In the genomic region with DNA sequence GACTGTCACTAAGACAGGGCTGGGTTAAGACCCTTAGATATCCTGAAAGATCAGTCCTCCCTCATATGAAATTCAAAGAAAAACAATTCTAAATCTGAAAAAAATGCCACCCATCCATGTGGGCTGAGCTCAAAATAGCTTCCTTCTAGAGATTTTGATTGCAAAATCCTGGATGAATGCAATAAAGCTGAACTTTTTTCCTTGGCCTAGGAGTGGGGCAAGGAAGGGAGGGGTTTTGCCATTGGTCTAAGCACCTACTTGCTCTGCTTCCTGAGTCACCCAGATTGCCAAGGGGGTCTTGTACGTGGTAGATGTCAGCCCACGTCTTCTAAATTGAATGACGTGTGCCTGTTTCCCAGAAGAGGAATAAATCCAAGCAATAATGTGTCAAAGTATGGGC, we compare ENCODE assay signal across 12 cellular contexts. TPM values are rescaled to one million over a fixed set of nuclear protein-coding genes. Genes with fewer than 3 reads are reported as not detected.
DNase-seq lines count a peak whose midpoint lies in the region; ATAC-seq, FAIRE-seq and TF ChIP-seq lines count a peak whose summit lies in the region.
"Had no signal": no experiment of that assay in that cellular context is flagged by ENCODE, and none has a peak within 500 bp of the region (broad histone marks: within the 10 kb centered on the region; RNA-seq: fewer than 3 reads in every experiment).

No MANE protein-coding gene starts in this region.

- H3K27me3 Mint-ChIP-seq in MCF 10A (ENCODE audit: insufficient read depth, unreplicated experiment): no peaks in the 10 kb centered on the region
- H3K27me3 Mint-ChIP-seq in H9 (ENCODE audit: low read depth): no peaks in the 10 kb centered on the region; the same call in 1 of the 2 replicates
- H3K27me3 Mint-ChIP-seq in activated T-helper 1 cell treated with anti-CD3 and anti-CD28 coated beads, Interleukin-12 subunit alpha, Interleukin-12 subunit beta, Interleukin-2, Interleukin-4 antibody, amounts not matched to agents 30 ng/mL and 10 ng/mL and 1 ng/mL, durations not matched to agents 14 hours and 24 hours and 36 hours (ENCODE audit: insufficient read depth): no peaks in the 10 kb centered on the region

- intact Hi-C loops in MCF 10A (cut with micrococcal nuclease): loop anchor here (10.0 kb wide), 1 partner anchor 245 kb away; no protein-coding TSS in a partner anchor
- intact Hi-C loops in stomach (cut with DNase I; ENCODE audit: low total_unique reads): no loop called here
- intact Hi-C loops in activated T-helper 1 cell treated with anti-CD3 and anti-CD28 coated beads, Interleukin-12 subunit alpha, Interleukin-12 subunit beta, Interleukin-2, Interleukin-4 antibody, amounts not matched to agents 30 ng/mL and 10 ng/mL and 1 ng/mL, durations not matched to agents 14 hours and 24 hours and 36 hours (cut with micrococcal nuclease): no loop called here

- H2BK120ac ChIP-seq in H9 (ENCODE audit: low read depth, low read length, poor library complexity, severe bottlenecking): no peak overlapping the region

- no peak overlapping the region for H3K4me3 ChIP-seq in keratinocyte (ENCODE audit: control insufficient read depth in 2 of 3, extremely low read depth in 1 of 3, insufficient read depth in 2 of 3, low read depth in 1 of 3, low read length in 3 of 3)
- H3K4me3 ChIP-seq in stomach: no peak overlapping the region
- H3K4me3 ChIP-seq: heart right ventricle, psoas muscle had no signal

- H3K9ac ChIP-seq in keratinocyte (ENCODE audit: control insufficient read depth, extremely low read depth, insufficient read depth, low read length) (peak overlapping the region; percentile 72), H9 (ENCODE audit: extremely low read depth, insufficient read length, low read length) (no peak overlapping the region)

- no peak overlapping the region for H3K18ac ChIP-seq in H9 (ENCODE audit: insufficient read length, low read depth, low read length)

- no peaks in the 10 kb centered on the region for H3K79me2 ChIP-seq in keratinocyte (ENCODE audit: control insufficient read depth, insufficient read depth, low read length)
- H3K79me2 ChIP-seq in H9 (ENCODE audit: insufficient read depth, low read length): no peaks in the 10 kb centered on the region

- H3K4me1 Mint-ChIP-seq in MCF 10A (ENCODE audit: insufficient read depth, unreplicated experiment) (peaks cover 37% of the 10 kb centered on the region), H9 (peaks cover 10 to 11% of the 10 kb centered on the region in 2 experiments)
- H3K4me1 Mint-ChIP-seq in activated T-helper 1 cell treated with anti-CD3 and anti-CD28 coated beads, Interleukin-12 subunit alpha, Interleukin-12 subunit beta, Interleukin-2, Interleukin-4 antibody, amounts not matched to agents 30 ng/mL and 10 ng/mL and 1 ng/mL, durations not matched to agents 14 hours and 24 hours and 36 hours (ENCODE audit: low read depth): peaks cover 33% of the 10 kb centered on the region

- no peak overlapping the region for H3K4ac ChIP-seq in H9 (ENCODE audit: low read depth, low read length)

- dilution Hi-C loops in keratinocyte (cut with MboI; ENCODE audit: extremely low pct_ligation_motif_present, low sequenced_read_pairs): no loop called here

- BruUV-seq in MCF 10A (replicated peaks; lab: Mats Ljungman, UMichigan): no TSS peak

- H3K27me3 ChIP-seq in keratinocyte (ENCODE audit: control insufficient read depth, extremely low read depth, insufficient read depth, low read length): no peaks in the 10 kb centered on the region
- no peaks in the 10 kb centered on the region for H3K27me3 ChIP-seq in stomach
- H3K27me3 ChIP-seq in H9 (ENCODE audit: insufficient read depth, low read length): no peaks in the 10 kb centered on the region
- H3K27me3 ChIP-seq: heart right ventricle had no signal

- no peak overlapping the region for H2BK15ac ChIP-seq in H9 (ENCODE audit: low read depth, low read length)

- no peak for FAIRE-seq in keratinocyte (lab: Jason Lieb, UNC)

- CTCF ChIA-PET in MCF 10A (lab: Yijun Ruan, JAX): interaction anchor here (1.0 to 1.8 kb wide), 4 partner anchors 14 to 196 kb away, joined by 3 to 10 read pairs (median 4); no protein-coding TSS in a partner anchor

- H3K36me3 ChIP-seq in keratinocyte (ENCODE audit: control insufficient read depth in 2 of 2, extremely low read depth in 1 of 2, insufficient read depth in 2 of 2, low read length in 2 of 2) (no peaks in the 10 kb centered on the region), stomach (no peaks in the 10 kb centered on the region)
- H3K36me3 ChIP-seq: heart right ventricle had no signal

- H3K27ac ChIP-seq in keratinocyte (ENCODE audit: control insufficient read depth, insufficient read depth, low read length) (peak overlapping the region; percentile 95), stomach (peak overlapping the region; percentile 89 to 96 (median 94)), H9 (ENCODE audit: insufficient read length, low read depth, low read length) (no peak overlapping the region)
- H3K27ac ChIP-seq: psoas muscle had no signal

- H3K79me1 ChIP-seq in H9 (ENCODE audit: insufficient read depth, low read depth, low read length, poor library complexity, severe bottlenecking): no peaks in the 10 kb centered on the region

- no peaks in the 10 kb centered on the region for H4K20me1 ChIP-seq in keratinocyte (ENCODE audit: control insufficient read depth, extremely low read depth, insufficient read depth, low read length)
- no peaks in the 10 kb centered on the region for H4K20me1 ChIP-seq in H9 (ENCODE audit: control insufficient read depth, insufficient read depth, insufficient read length)

- H3K9me3 ChIP-seq in keratinocyte (ENCODE audit: control insufficient read depth, low read depth, low read length) (no peaks in the 10 kb centered on the region), stomach (no peaks in the 10 kb centered on the region), H9 (ENCODE audit: control insufficient read depth, low read depth, low read length) (no peaks in the 10 kb centered on the region)
- H3K9me3 ChIP-seq: heart right ventricle, psoas muscle had no signal

- no peak overlapping the region for H2AK5ac ChIP-seq in H9 (ENCODE audit: insufficient read length, low read length)

- WGBS in stomach, 5 donors: 32 to 64% (median 47%) methylated on average over 3 of the region's 3 CpGs
- WGBS in H9 (ENCODE audit: extremely low coverage, insufficient read length, low lambda C conversion rate): no CpG with 5 or more reads among the region's 3 CpGs

- POLR2A ChIA-PET in MCF 10A (lab: Yijun Ruan, JAX): interaction anchor here (0.6 to 5.3 kb wide), 23 partner anchors 8 to 205 kb away, joined by 3 to 62 read pairs (median 5); partner anchors contain the start of genes AAGAB, IQCH and SMAD3

- H3T11ph ChIP-seq in H9 (ENCODE audit: low read length): no peak overlapping the region

- no peak overlapping the region for H4K8ac ChIP-seq in H9 (replicated peaks; ENCODE audit: insufficient read length, low read depth, low read length)

- H3K4me3 Mint-ChIP-seq in MCF 10A (ENCODE audit: unreplicated experiment) (no peak overlapping the region), H9 (no peak overlapping the region)
- no peak overlapping the region for H3K4me3 Mint-ChIP-seq in activated T-helper 1 cell treated with anti-CD3 and anti-CD28 coated beads, Interleukin-12 subunit alpha, Interleukin-12 subunit beta, Interleukin-2, Interleukin-4 antibody, amounts not matched to agents 30 ng/mL and 10 ng/mL and 1 ng/mL, durations not matched to agents 14 hours and 24 hours and 36 hours

- no peak overlapping the region for H3K14ac ChIP-seq in H9 (ENCODE audit: insufficient read depth, low read length)

- no peak for TF ChIP-seq EP300 in stomach (IDR thresholded peaks at IDR 0.05)

- H3K4me1 ChIP-seq in keratinocyte (ENCODE audit: control insufficient read depth, extremely low read depth, insufficient read depth, low read length) (peaks cover 32% of the 10 kb centered on the region), stomach (peaks cover 43 to 54% (median 53%) of the 10 kb centered on the region in 4 donors), H9 (ENCODE audit: insufficient read depth, low read length) (no peaks in the 10 kb centered on the region; the same call in 1 of the 2 replicates)

- ATAC-seq in HG03139 (IDR thresholded peaks at IDR 0.05; ENCODE audit: unreplicated experiment): no peak
- ATAC-seq: stimulated activated naive CD8-positive, alpha-beta T cell treated with anti-CD3 and anti-CD28 coated beads, Interleukin-15, Interleukin-2, amounts not matched to agents 100 U/mL and 50 U/mL, for 24 hours had no signal

- H3K9me3 Mint-ChIP-seq in MCF 10A (ENCODE audit: unreplicated experiment): no peaks in the 10 kb centered on the region
- no peaks in the 10 kb centered on the region; a peak in 1 of 5 replicates for H3K9me3 Mint-ChIP-seq in H9
- H3K9me3 Mint-ChIP-seq in activated T-helper 1 cell treated with anti-CD3 and anti-CD28 coated beads, Interleukin-12 subunit alpha, Interleukin-12 subunit beta, Interleukin-2, Interleukin-4 antibody, amounts not matched to agents 30 ng/mL and 10 ng/mL and 1 ng/mL, durations not matched to agents 14 hours and 24 hours and 36 hours: no peaks in the 10 kb centered on the region

- H2BK5ac ChIP-seq in H9 (ENCODE audit: insufficient read length, low read length): no peak overlapping the region

- H3K27ac Mint-ChIP-seq in MCF 10A (ENCODE audit: low read depth, unreplicated experiment): peak overlapping the region; percentile 94
- peak overlapping the region in 1 of 3 experiments; percentile 81; a peak in 1 of 7 replicates for H3K27ac Mint-ChIP-seq in H9
- H3K27ac Mint-ChIP-seq in activated T-helper 1 cell treated with anti-CD3 and anti-CD28 coated beads, Interleukin-12 subunit alpha, Interleukin-12 subunit beta, Interleukin-2, Interleukin-4 antibody, amounts not matched to agents 30 ng/mL and 10 ng/mL and 1 ng/mL, durations not matched to agents 14 hours and 24 hours and 36 hours: no peak overlapping the region

- TF ChIP-seq POLR2A in stomach (IDR thresholded peaks at IDR 0.05): no peak

- H3K56ac ChIP-seq in H9 (ENCODE audit: insufficient read length, low read depth, low read length): no peak overlapping the region

- H3K36me3 Mint-ChIP-seq in MCF 10A (ENCODE audit: insufficient read depth, unreplicated experiment) (peaks cover 9% of the 10 kb centered on the region), H9 (ENCODE audit: insufficient read depth in 1 of 3, low read depth in 3 of 3) (no peaks in the 10 kb centered on the region; a peak in 1 of 7 replicates)
- H3K36me3 Mint-ChIP-seq in activated T-helper 1 cell treated with anti-CD3 and anti-CD28 coated beads, Interleukin-12 subunit alpha, Interleukin-12 subunit beta, Interleukin-2, Interleukin-4 antibody, amounts not matched to agents 30 ng/mL and 10 ng/mL and 1 ng/mL, durations not matched to agents 14 hours and 24 hours and 36 hours (ENCODE audit: low read depth): peaks cover 5% of the 10 kb centered on the region

- H2AFZ ChIP-seq in keratinocyte (ENCODE audit: control insufficient read depth, low read length) (no peak overlapping the region), H9 (ENCODE audit: low read length) (no peak overlapping the region)

- H3K23me2 ChIP-seq in H9 (ENCODE audit: insufficient read length, low read depth, low read length, poor library complexity, severe bottlenecking): no peaks in the 10 kb centered on the region

- H2BK20ac ChIP-seq in H9 (ENCODE audit: low read depth, low read length, poor library complexity, severe bottlenecking): no peak overlapping the region

- H3K23ac ChIP-seq in H9 (ENCODE audit: insufficient read length, low read depth, low read length): no peak overlapping the region

- no peak for TF ChIP-seq CTCF in MCF 10A (IDR thresholded peaks at IDR 0.05; ENCODE audit: unreplicated experiment)
- no peak for TF ChIP-seq CTCF in keratinocyte (optimal IDR thresholded peaks at IDR 0.05 in 1 of 3, IDR thresholded peaks at IDR 0.05 in 1 of 3, conservative IDR thresholded peaks at IDR 0.05 in 1 of 3; ENCODE audit: extremely low read depth in 1 of 3, insufficient read depth in 2 of 3, low read length in 3 of 3)
- no peak for TF ChIP-seq CTCF in stomach (IDR thresholded peaks at IDR 0.05)
- no peak for TF ChIP-seq CTCF in H9 (conservative IDR thresholded peaks at IDR 0.05)

- peak overlapping the region; percentile 60 for H3K4me2 ChIP-seq in keratinocyte (ENCODE audit: control insufficient read depth, extremely low read depth, insufficient read depth, low read depth, low read length)
- no peak overlapping the region for H3K4me2 ChIP-seq in H9 (ENCODE audit: insufficient read depth, insufficient read length, low read length)

- DNase-seq in HCEC 1CT (peak; percentile 58), MCF 10A (ENCODE audit: unreplicated experiment) (peak; percentile 92), keratinocyte (ENCODE audit: low read depth, low spot score) (peak; percentile 75), stomach (no peak), H9 (no peak)
- no peak for DNase-seq in activated naive CD4-positive, alpha-beta T cell treated with Interleukin-2 at 50 U/mL for 16 hours
- no peak for DNase-seq in activated T-helper 1 cell treated with anti-CD3 and anti-CD28 coated beads, Interleukin-12 subunit alpha, Interleukin-12 subunit beta, Interleukin-2, Interleukin-4 antibody, amounts not matched to agents 30 ng/mL and 10 ng/mL and 1 ng/mL, durations not matched to agents 14 hours and 24 hours and 36 hours (ENCODE audit: low spot score)
- DNase-seq: activated gamma-delta T cell treated with Interleukin-2 at 50 U/mL for 16 hours; heart right ventricle; psoas muscle; stimulated activated naive CD8-positive, alpha-beta T cell treated with anti-CD3 and anti-CD28 coated beads, Interleukin-15, Interleukin-2, amounts not matched to agents 100 U/mL and 50 U/mL, for 24 hours had no signal

- no peak overlapping the region for H4K91ac ChIP-seq in H9 (ENCODE audit: insufficient read length, low read depth, low read length)

- no peak overlapping the region for H2BK12ac ChIP-seq in H9 (ENCODE audit: insufficient read length, low read depth, low read length)

- H4K5ac ChIP-seq in H9 (ENCODE audit: insufficient read length, low read depth, low read length): no peak overlapping the region

- H3K9me1 ChIP-seq in keratinocyte (ENCODE audit: control insufficient read depth, extremely low read depth, insufficient read depth, low read length): no peaks in the 10 kb centered on the region

RNA-seq across cellular contexts. Expression of gene SMAD3, which starts 15.3 kb away (rescaled TPM):
- 19.9 and 26.1 TPM in 2 replicates for total RNA-seq in MCF 10A (2022)
- polyA plus RNA-seq in keratinocyte: 30.6 to 52.9 TPM (median 33.7 TPM) in 3 replicates
- polyA plus RNA-seq in keratinocyte (2011; ENCODE audit: low read depth): 8.1 TPM
- 23.9 and 26.7 TPM in 2 replicates for polyA plus RNA-seq in keratinocyte (2011; cell fraction: cytosol; rRNA removed)
- polyA plus RNA-seq in keratinocyte (2011; cell fraction: nucleus; rRNA removed): 74.9 and 76.8 TPM in 2 replicates
- polyA plus RNA-seq in keratinocyte (2012; ENCODE audit: low replicate concordance): 26.5 and 44.9 TPM in 2 replicates
- polyA minus RNA-seq in keratinocyte: 45.4 to 160 TPM (median 47.7 TPM) in 3 replicates
- polyA minus RNA-seq in keratinocyte (2011; cell fraction: cytosol; rRNA and poly(A)+ RNA removed): 23.8 TPM
- 30.5 and 55.1 TPM in 2 replicates for polyA minus RNA-seq in keratinocyte (2011; cell fraction: nucleus; rRNA and poly(A)+ RNA removed)
- 100 to 1,000 TPM in 1 of 5 donors, 10 to 100 TPM in 4; 22.8 to 103 (median 48.1) TPM for total RNA-seq in stomach
- 10 to 100 TPM in 2 of 3 donors, 1 to 10 TPM in 1; 6.8 to 18.2 (median 10.7) TPM for polyA plus RNA-seq in stomach
- total RNA-seq in H9 (2021): 25.9 and 26.7 TPM in 2 replicates
- 80.2 and 80.4 TPM in 2 replicates for total RNA-seq in activated T-helper 1 cell treated with anti-CD3 and anti-CD28 coated beads, Interleukin-12 subunit alpha, Interleukin-12 subunit beta, Interleukin-2, Interleukin-4 antibody, amounts not matched to agents 30 ng/mL and 10 ng/mL and 1 ng/mL, durations not matched to agents 14 hours and 24 hours and 36 hours

Comparison
In these comparisons a context has a peak if more than half of its experiments do, and no peak if none do; other contexts are left out.
1. DNase-seq: peak in HCEC 1CT (single experiment), MCF 10A (single experiment) and keratinocyte (single experiment); none in stomach (single experiment), activated naive CD4-positive, alpha-beta T cell treated with Interleukin-2 at 50 U/mL for 16 hours (single experiment), H9 (single experiment) and activated T-helper 1 cell treated with anti-CD3 and anti-CD28 coated beads, Interleukin-12 subunit alpha, Interleukin-12 subunit beta, Interleukin-2, Interleukin-4 antibody, amounts not matched to agents 30 ng/mL and 10 ng/mL and 1 ng/mL, durations not matched to agents 14 hours and 24 hours and 36 hours (single experiment).